24 cellular contexts compared by ENCODE assay signal in genomic region chr2:129620411-129620810, GRCh38.
"Had no signal": no experiment of that assay in that cellular context is flagged by ENCODE, and none has a peak within 500 bp of the region (broad histone marks: within the 10 kb centered on the region; RNA-seq: fewer than 3 reads in every experiment).

No MANE protein-coding gene starts in this region.

- H3K36me3 ChIP-seq: colonic mucosa, gastroesophageal sphincter, heart left ventricle, left lung, lower lobe of right lung had no signal

- H3K4me3 ChIP-seq: colonic mucosa, gastroesophageal sphincter, heart left ventricle, hepatocyte, left lung, lower lobe of right lung, mucosa of descending colon had no signal

- H3K4me2 ChIP-seq: hepatocyte had no signal

- H3K79me2 ChIP-seq: hepatocyte had no signal

- H3K27me3 ChIP-seq: colonic mucosa, foreskin keratinocyte, heart left ventricle, left lung had no signal

- H3K4me1 ChIP-seq: colonic mucosa, foreskin keratinocyte, gastroesophageal sphincter, heart left ventricle, left lung, lower lobe of right lung had no signal

- H3K27ac ChIP-seq: colonic mucosa, epithelial cell of prostate, foreskin keratinocyte, gastroesophageal sphincter, heart left ventricle, hepatocyte, left lung, lower lobe of right lung had no signal

- H2AFZ ChIP-seq: hepatocyte had no signal

- DNase-seq: colonic mucosa; cortex of kidney; effector CD8-positive, alpha-beta T cell; effector memory CD8-positive, alpha-beta T cell; endodermal cell; erythroblast; foreskin keratinocyte; heart left ventricle; hypothalamus; immature natural killer cell; left cardiac atrium; left lung; left ventricle myocardium superior; lower lobe of right lung; mesenchymal stem cell; mucosa of descending colon; naive B cell had no signal

- ATAC-seq: effector memory CD8-positive, alpha-beta T cell; esophagus mucosa; foreskin keratinocyte; gastroesophageal sphincter; heart left ventricle; left cardiac atrium; left lung; left ventricle myocardium superior; lower lobe of right lung; mucosa of descending colon had no signal

- FAIRE-seq: endometrium, frontal cortex, keratinocyte had no signal

- H3K9me3 ChIP-seq: colonic mucosa, gastroesophageal sphincter, heart left ventricle, left lung, lower lobe of right lung, mucosa of descending colon had no signal
